ENCODE assay signal across 16 cellular contexts in genomic region chr2:159585607-159586006, GRCh38. TPM values are rescaled to one million over a fixed set of nuclear protein-coding genes. Genes with fewer than 3 reads are reported as not detected.
A peak's percentile ranks its signal among the peaks of the same experiment; 100 is the strongest.
DNase-seq lines count a peak whose midpoint lies in the region; ATAC-seq, FAIRE-seq and TF ChIP-seq lines count a peak whose summit lies in the region.
"Had no signal": no experiment of that assay in that cellular context is flagged by ENCODE, and none has a peak within 500 bp of the region (broad histone marks: within the 10 kb centered on the region; RNA-seq: fewer than 3 reads in every experiment).

No MANE protein-coding gene starts in this region.

- H3F3A ChIP-seq in Loucy (ENCODE audit: low read depth) = 0 out of 2 replicates have a peak, but pooled peaks cover 5% of the 10 kb centered on the region
- H3F3A ChIP-seq in smooth muscle cell (ENCODE audit: low read depth) = no peaks in the 10 kb centered on the region

- H3K9ac ChIP-seq in Loucy (ENCODE audit: low read depth, low read length, poor library complexity, severe bottlenecking) (no peak overlapping the region), smooth muscle cell (ENCODE audit: low read depth) (no peak overlapping the region)

- no peak overlapping the region for H3K4me3 ChIP-seq in Loucy (ENCODE audit: low read length, poor library complexity, severe bottlenecking)
- no peak overlapping the region for H3K4me3 ChIP-seq in smooth muscle cell
- H3K4me3 ChIP-seq: A549, GM23338 had no signal

- H3K9me2 ChIP-seq in Loucy (replicated peaks; ENCODE audit: low read depth, low read length) = no peaks in the 10 kb centered on the region

- no peaks in the 10 kb centered on the region for H3K79me2 ChIP-seq in Loucy (ENCODE audit: insufficient read depth, low read length)
- peaks cover 59% of the 10 kb centered on the region for H3K79me2 ChIP-seq in smooth muscle cell (ENCODE audit: low read depth)

- H3K4me2 ChIP-seq in Loucy (ENCODE audit: low read depth, low read length, poor library complexity, severe bottlenecking) (peak overlapping the region; percentile 55), smooth muscle cell (peak overlapping the region; percentile 31)
- H3K4me2 ChIP-seq: A549, GM23338 had no signal

- FAIRE-seq in colon (lab: Jason Lieb, UNC) = peak; percentile 92
- FAIRE-seq: A549, HepG2, HTR-8/SVneo had no signal

- peak overlapping the region; percentile 4 for H3K27ac ChIP-seq in smooth muscle cell (ENCODE audit: low read depth)
- H3K27ac ChIP-seq: A549 had no signal

- H3K36me3 ChIP-seq in Loucy (ENCODE audit: insufficient read depth, low read length) (no peaks in the 10 kb centered on the region), smooth muscle cell (ENCODE audit: low read depth) (no peaks in the 10 kb centered on the region)

- no peak for TF ChIP-seq CTCF in Loucy (conservative IDR thresholded peaks at IDR 0.05; ENCODE audit: low read length)
- TF ChIP-seq CTCF in smooth muscle cell (IDR thresholded peaks at IDR 0.05; ENCODE audit: borderline replicate concordance, insufficient read depth, poor library complexity, severe bottlenecking) = no peak

- H4K20me1 ChIP-seq in Loucy (ENCODE audit: insufficient read depth, low read length, poor library complexity, severe bottlenecking) = no peaks in the 10 kb centered on the region
- H4K20me1 ChIP-seq in smooth muscle cell (ENCODE audit: low read depth) = peaks cover 47% of the 10 kb centered on the region

- ATAC-seq in left lobe of liver (peak; percentile 31), GM21723 (IDR thresholded peaks at IDR 0.05; ENCODE audit: unreplicated experiment) (no peak)
- ATAC-seq: A549; CD8-positive, alpha-beta T cell; GM23338; HepG2 had no signal

- no peaks in the 10 kb centered on the region for H3K27me3 ChIP-seq in Loucy (ENCODE audit: insufficient read depth, low read length, poor library complexity, severe bottlenecking)
- H3K27me3 ChIP-seq in smooth muscle cell (ENCODE audit: low read depth) = no peaks in the 10 kb centered on the region

- no peak overlapping the region for H2AFZ ChIP-seq in Loucy (ENCODE audit: low read length)
- no peak overlapping the region for H2AFZ ChIP-seq in smooth muscle cell (ENCODE audit: low read depth)
- H2AFZ ChIP-seq: GM23338 had no signal

- no peak for DNase-seq in left lobe of liver (ENCODE audit: low spot score)
- DNase-seq in smooth muscle cell (lab: John Stamatoyannopoulos, UW; ENCODE audit: unreplicated experiment) = no peak
- no peak for DNase-seq in activated naive CD4-positive, alpha-beta T cell treated with Interleukin-2 at 50 U/mL for 16 hours
- no peak for DNase-seq in NCI-H2029 treated with DMSO at 0.1 percent for 48 hours (lab: John Stamatoyannopoulos, UW)
- no peak for DNase-seq in midbrain (lab: John Stamatoyannopoulos, UW)
- DNase-seq: CD8-positive, alpha-beta T cell; COR-L47; DND-41; H7 had no signal

- H3K9me3 ChIP-seq in Loucy (ENCODE audit: insufficient read depth, low read depth, low read length) (no peaks in the 10 kb centered on the region), smooth muscle cell (replicated peaks; ENCODE audit: low read depth) (no peaks in the 10 kb centered on the region)
- H3K9me3 ChIP-seq: A549 had no signal

- peaks cover 18% of the 10 kb centered on the region for H3K4me1 ChIP-seq in Loucy (ENCODE audit: insufficient read depth, low read length, poor library complexity, severe bottlenecking)
- peaks cover 7% of the 10 kb centered on the region for H3K4me1 ChIP-seq in smooth muscle cell (ENCODE audit: low read depth)

RNA-seq across cellular contexts. Expression of gene BAZ2B, which starts 30.7 kb away (rescaled TPM):
- 20.0 TPM for total RNA-seq in left lobe of liver
- 58.5 and 81.3 TPM in 2 replicates for total RNA-seq in smooth muscle cell
- polyA plus RNA-seq in smooth muscle cell = 27.7 and 40.9 TPM in 2 replicates
